In the genomic region with DNA sequence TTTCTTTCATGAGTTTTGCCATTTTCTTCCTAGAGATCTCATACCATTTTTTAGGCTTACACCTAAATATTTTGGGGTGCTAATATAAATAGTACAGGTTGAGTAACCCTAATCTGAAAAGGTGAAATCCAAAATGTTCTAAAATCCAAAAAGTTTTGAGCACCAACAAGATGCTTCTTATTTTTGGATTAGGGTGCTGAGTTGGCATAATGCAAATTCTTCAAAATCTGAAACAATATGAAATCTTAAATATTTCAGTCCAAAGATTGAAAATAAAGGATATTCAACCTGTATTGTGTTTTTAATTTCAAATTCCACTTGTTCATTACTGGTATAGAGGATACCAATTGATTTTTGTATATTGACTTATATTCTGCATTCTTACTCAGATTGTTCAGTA, we compare ENCODE assay signal across 30 cellular contexts. TPM values are rescaled to one million over a fixed set of nuclear protein-coding genes. Genes with fewer than 3 reads are reported as not detected.
"Had no signal": no experiment of that assay in that cellular context is flagged by ENCODE, and none has a peak within 500 bp of the region (broad histone marks: within the 10 kb centered on the region; RNA-seq: fewer than 3 reads in every experiment).

No MANE protein-coding gene starts in this region.

- H3K4me2 ChIP-seq: smooth muscle cell had no signal

- H3K27ac ChIP-seq: neutrophil, parathyroid adenoma, psoas muscle, skin epidermis, spleen, suprapubic skin, testis, tibial artery, transverse colon, upper lobe of right lung, uterus had no signal

- H3K4me1 ChIP-seq: parathyroid adenoma, psoas muscle, spleen, suprapubic skin, testis, tibial artery, transverse colon, upper lobe of right lung, uterus had no signal

- H3K4me3 ChIP-seq: psoas muscle, skin epidermis, smooth muscle cell, spleen, suprapubic skin, testis, tibial artery, transverse colon, upper lobe of right lung, uterus had no signal

- H3K9me3 ChIP-seq: neutrophil, psoas muscle, spleen, suprapubic skin, testis, tibial artery, transverse colon, upper lobe of right lung, uterus had no signal

- H2AFZ ChIP-seq: parathyroid adenoma had no signal

- H3K27me3 ChIP-seq: neutrophil, spleen, suprapubic skin, testis, tibial artery, transverse colon, upper lobe of right lung, uterus had no signal

- ATAC-seq: naive thymus-derived CD8-positive, alpha-beta T cell; natural killer cell treated with Interleukin-12 subunit alpha and Interleukin-12 subunit beta and Interleukin-15 and Interleukin-18, amount 100 ng/mL, for 72 hours; psoas muscle; right cardiac atrium; sciatic nerve; stimulated activated memory B cell treated with anti-CD40 and anti-IgM and Interleukin-4, amounts not matched to agents 10 μg/mL and 1 μg/mL and 100 μg/mL, for 72 hours; stimulated activated naive CD8-positive, alpha-beta T cell treated with anti-CD3 and anti-CD28 coated beads, Interleukin-15, amount 100 ng/mL, for 72 hours; stimulated activated naive CD8-positive, alpha-beta T cell treated with anti-CD3 and anti-CD28 coated beads, Interleukin-15, Interleukin-2, amounts not matched to agents 100 U/mL and 50 U/mL, for 24 hours; upper lobe of right lung had no signal

- H3K79me2 ChIP-seq: parathyroid adenoma had no signal

- DNase-seq: naive thymus-derived CD8-positive, alpha-beta T cell; nephron progenitor cell; nucleus accumbens; posterior cingulate gyrus; psoas muscle; right cardiac atrium; spleen; stimulated activated CD4-positive, alpha-beta T cell treated with anti-CD3 and anti-CD28 coated beads, Interleukin-12 subunit alpha, Interleukin-12 subunit beta, amount 100 ng/mL, for 4 hours; stimulated activated CD4-positive, alpha-beta T cell treated with anti-CD3 and anti-CD28 coated beads, Interleukin-1b, Interleukin-23, amount 100 ng/mL, for 48 hours; stimulated activated CD4-positive, alpha-beta T cell treated with anti-CD3 and anti-CD28 coated beads, Interleukin-4, amount 100 ng/mL, for 1 hour; stimulated activated CD4-positive, alpha-beta T cell treated with anti-CD3 and anti-CD28 coated beads, Interleukin-4, amount 100 ng/mL, for 4 hours; stimulated activated CD8-positive, alpha-beta memory T cell treated with anti-CD3 and anti-CD28 coated beads, Interleukin-4, amount 100 ng/mL, for 48 hours; stimulated activated naive CD4-positive, alpha-beta T cell; stimulated activated naive CD8-positive, alpha-beta T cell treated with anti-CD3 and anti-CD28 coated beads, Interleukin-15, amount 100 ng/mL, for 72 hours; stimulated activated naive CD8-positive, alpha-beta T cell treated with anti-CD3 and anti-CD28 coated beads, Interleukin-15, Interleukin-2, amounts not matched to agents 100 U/mL and 50 U/mL, for 24 hours; substantia nigra; testis; tibial artery; transverse colon; upper lobe of right lung; uterus had no signal

- H3K36me3 ChIP-seq: neutrophil, spleen, suprapubic skin, tibial artery, transverse colon, upper lobe of right lung, uterus had no signal

RNA-seq across cellular contexts. Expression of a gene that starts 51.1 kb away (rescaled TPM):
- total RNA-seq: naive thymus-derived CD8-positive, alpha-beta T cell; natural killer cell treated with Interleukin-12 subunit alpha and Interleukin-12 subunit beta and Interleukin-15 and Interleukin-18, amount 100 ng/mL, for 72 hours; osteocyte; smooth muscle cell had no signal
- polyA plus RNA-seq: naive thymus-derived CD8-positive, alpha-beta T cell; smooth muscle cell had no signal
